17 cellular contexts compared by ENCODE assay signal in genomic region chr14:50605776-50606175, GRCh38. TPM values are rescaled to one million over a fixed set of nuclear protein-coding genes. Genes with fewer than 3 reads are reported as not detected.
DNase-seq lines count a peak whose midpoint lies in the region; ATAC-seq and TF ChIP-seq lines count a peak whose summit lies in the region.
"Had no signal": no experiment of that assay in that cellular context is flagged by ENCODE, and none has a peak within 500 bp of the region (broad histone marks: within the 10 kb centered on the region; RNA-seq: fewer than 3 reads in every experiment).

No MANE protein-coding gene starts in this region.

- no peaks in the 10 kb centered on the region for H3K4me1 Mint-ChIP-seq in activated naive CD4-positive, alpha-beta T cell treated with anti-CD3 and anti-CD28 coated beads for 36 hours (ENCODE audit: low read depth)

- H4K8ac ChIP-seq in IMR-90 (ENCODE audit: low read depth in 2 of 2, low read length in 2 of 2): no peak overlapping the region

- H3K4ac ChIP-seq in IMR-90 (ENCODE audit: low read depth, low read length): no peak overlapping the region

- H3K9me3 Mint-ChIP-seq in activated naive CD4-positive, alpha-beta T cell treated with anti-CD3 and anti-CD28 coated beads for 36 hours: no peaks in the 10 kb centered on the region
- H3K9me3 Mint-ChIP-seq: CD8-positive, alpha-beta T cell had no signal

- H3K4me1 ChIP-seq in IMR-90 (ENCODE audit: control insufficient read depth, insufficient read depth, low read length): peaks cover 1% of the 10 kb centered on the region; the same call in 1 of the 2 replicates

- no peak overlapping the region for H3K18ac ChIP-seq in IMR-90 (ENCODE audit: low read depth, low read length)

- no peak for TF ChIP-seq RAD21 in IMR-90 (IDR thresholded peaks at IDR 0.05; ENCODE audit: low read length)

- intact Hi-C loops in IMR-90 (cut with micrococcal nuclease): no loop called here
- intact Hi-C loops in activated naive CD4-positive, alpha-beta T cell treated with anti-CD3 and anti-CD28 coated beads for 36 hours (cut with micrococcal nuclease): no loop called here

- H2BK5ac ChIP-seq in IMR-90 (ENCODE audit: low read depth, low read length, poor library complexity, severe bottlenecking): no peak overlapping the region

- H2AFZ ChIP-seq in IMR-90 (replicated peaks; ENCODE audit: low read length, poor library complexity): no peak overlapping the region

- H3K27me3 Mint-ChIP-seq in activated naive CD4-positive, alpha-beta T cell treated with anti-CD3 and anti-CD28 coated beads for 36 hours (ENCODE audit: low read depth): no peaks in the 10 kb centered on the region

- no peaks in the 10 kb centered on the region for H3K27me3 ChIP-seq in IMR-90 (ENCODE audit: control insufficient read depth, insufficient read depth, low read length)
- no peaks in the 10 kb centered on the region for H3K27me3 ChIP-seq in brain microvascular endothelial cell (replicated peaks)

- H4K5ac ChIP-seq in IMR-90 (ENCODE audit: low read depth, low read length): no peak overlapping the region

- no peak overlapping the region for H2BK15ac ChIP-seq in IMR-90 (ENCODE audit: low read depth, low read length)

- peak; percentile 39 for DNase-seq in IMR-90
- peak; percentile 16 for DNase-seq in brain microvascular endothelial cell
- peak; percentile 45 for DNase-seq in glomerular endothelial cell (ENCODE audit: extremely low read depth, low read depth, low spot score)
- peak; percentile 56 for DNase-seq in retinal pigment epithelial cell (ENCODE audit: low read depth)
- no peak for DNase-seq in erythroblast (lab: John Stamatoyannopoulos, UW)
- DNase-seq in NCI-H510A (lab: John Stamatoyannopoulos, UW): no peak
- DNase-seq in activated CD4-positive, alpha-beta T cell treated with anti-CD3 and anti-CD28 coated beads, Interleukin-2, amount 50 U/mL, for 48 hours: no peak
- no peak for DNase-seq in activated naive CD4-positive, alpha-beta T cell treated with anti-CD3 and anti-CD28 coated beads for 36 hours
- DNase-seq: CD8-positive, alpha-beta T cell; HCEC 1CT; MV-4-11; NCI-H1436 treated with DMSO at 0.1 percent for 48 hours; NCI-H2081 treated with DMSO at 0.1 percent for 48 hours; NCI-H226; NCI-H69; NK-92 treated with Interleukin-12 subunit alpha and Interleukin-12 subunit beta, amount 100 ng/mL, for 24 hours; OCI-M1 had no signal

- dilution Hi-C loops in IMR-90 (cut with HindIII; ENCODE audit: low sequenced_read_pairs, unreplicated experiment): no loop called here

- no peak overlapping the region for H2AK9ac ChIP-seq in IMR-90 (replicated peaks; ENCODE audit: low read depth, low read length, poor library complexity)

- H3K27ac Mint-ChIP-seq in activated naive CD4-positive, alpha-beta T cell treated with anti-CD3 and anti-CD28 coated beads for 36 hours: no peak overlapping the region
- H3K27ac Mint-ChIP-seq: CD8-positive, alpha-beta T cell had no signal

- no peak overlapping the region for H3K27ac ChIP-seq in IMR-90 (ENCODE audit: insufficient read depth, low read length)
- H3K27ac ChIP-seq in brain microvascular endothelial cell: no peak overlapping the region

- no peak overlapping the region for H3K4me3 ChIP-seq in IMR-90 (ENCODE audit: insufficient read depth, low read depth, low read length)
- no peak overlapping the region for H3K4me3 ChIP-seq in brain microvascular endothelial cell (ENCODE audit: low read depth, low read length)
- H3K4me3 ChIP-seq in retinal pigment epithelial cell (ENCODE audit: low read length): no peak overlapping the region

- POLR2A ChIA-PET in IMR-90 (lab: Charles Lee; ENCODE audit: unreplicated experiment): no interaction called here

- H3K56ac ChIP-seq in IMR-90 (ENCODE audit: extremely low read depth, insufficient read depth, low read length): no peak overlapping the region

- no peak overlapping the region for H4K91ac ChIP-seq in IMR-90 (ENCODE audit: insufficient read depth, low read depth, low read length)

- no peak for ATAC-seq in IMR-90 (ENCODE audit: low read depth)
- ATAC-seq: CD8-positive, alpha-beta T cell had no signal

- no peak overlapping the region for H2BK120ac ChIP-seq in IMR-90 (ENCODE audit: low read depth, low read length)

- H3K9me3 ChIP-seq in IMR-90 (ENCODE audit: control insufficient read depth, insufficient read depth, low read length): no peaks in the 10 kb centered on the region

- H3K36me3 Mint-ChIP-seq in activated naive CD4-positive, alpha-beta T cell treated with anti-CD3 and anti-CD28 coated beads for 36 hours (ENCODE audit: low read depth): no peaks in the 10 kb centered on the region
- H3K36me3 Mint-ChIP-seq: CD8-positive, alpha-beta T cell had no signal

- no peak overlapping the region for H3K4me2 ChIP-seq in IMR-90 (ENCODE audit: low read depth, low read length)

- H3K23ac ChIP-seq in IMR-90 (ENCODE audit: low read depth, low read length): no peak overlapping the region

- no peak overlapping the region for H3K4me3 Mint-ChIP-seq in activated naive CD4-positive, alpha-beta T cell treated with anti-CD3 and anti-CD28 coated beads for 36 hours
- H3K4me3 Mint-ChIP-seq: CD8-positive, alpha-beta T cell had no signal

- H3K9ac ChIP-seq in IMR-90 (ENCODE audit: low read depth, low read length): no peak overlapping the region

- no peak overlapping the region for H2AK5ac ChIP-seq in IMR-90 (ENCODE audit: low read depth, low read length)

- in situ Hi-C loops in IMR-90 (cut with MboI; ENCODE audit: low sequenced_read_pairs): no loop called here
- in situ Hi-C loops in brain microvascular endothelial cell (cut with HindIII; ENCODE audit: low pct_ligation_motif_present, low sequenced_read_pairs): no loop called here

- TF ChIP-seq CTCF in IMR-90 (conservative IDR thresholded peaks at IDR 0.05; ENCODE audit: low read depth, low read length): no peak
- TF ChIP-seq CTCF in brain microvascular endothelial cell (IDR thresholded peaks at IDR 0.05; ENCODE audit: low read depth, low read length, missing control alignments): no peak
- no peak for TF ChIP-seq CTCF in retinal pigment epithelial cell (conservative IDR thresholded peaks at IDR 0.05; ENCODE audit: low read depth, low read length)

- H3K79me1 ChIP-seq in IMR-90 (ENCODE audit: low read depth in 1 of 2, low read length in 2 of 2): no peaks in the 10 kb centered on the region

- no TSS peak for BruUV-seq in IMR-90 (replicated peaks; lab: Mats Ljungman, UMichigan)

- TF ChIP-seq POLR2A in IMR-90 (IDR thresholded peaks at IDR 0.05; ENCODE audit: low read depth, low read length): no peak
- TF ChIP-seq POLR2A in erythroblast (IDR thresholded peaks at IDR 0.05; ENCODE audit: low read length): no peak

- H3K36me3 ChIP-seq in IMR-90 (ENCODE audit: control insufficient read depth, insufficient read depth, low read length): no peaks in the 10 kb centered on the region
- H3K36me3 ChIP-seq in brain microvascular endothelial cell (replicated peaks): no peaks in the 10 kb centered on the region

- CTCF ChIA-PET in IMR-90 (lab: Yijun Ruan, JAX): interaction anchor here (1.0 kb wide), 1 partner anchor 14 kb away, joined by 4 read pairs; no protein-coding TSS in a partner anchor
- CTCF ChIA-PET in activated naive CD4-positive, alpha-beta T cell treated with anti-CD3 and anti-CD28 coated beads for 36 hours (lab: Charles Lee): interaction anchor here (1.1 to 1.4 kb wide), 3 partner anchors 14 to 172 kb away, joined by 3 to 5 read pairs (median 3); no protein-coding TSS in a partner anchor

- no peaks in the 10 kb centered on the region for H4K20me1 ChIP-seq in IMR-90 (ENCODE audit: insufficient read depth, low read length)

- WGBS in IMR-90 (ENCODE audit: extremely low coverage in 2 of 2, insufficient read length in 1 of 2), 2 experiments: 0% methylated on average over 1 of the region's 1 CpG; no CpG with 5 or more reads in 1 of the 2 experiments

- no peak overlapping the region for H2BK20ac ChIP-seq in IMR-90 (ENCODE audit: low read depth, low read length)

- no peaks in the 10 kb centered on the region; the same call in 1 of the 2 replicates for H3K9me1 ChIP-seq in IMR-90 (ENCODE audit: insufficient read depth, low read length)

- no peak overlapping the region for H3K14ac ChIP-seq in IMR-90 (replicated peaks; ENCODE audit: low read depth, low read length)

TF ChIP-seq in IMR-90, 13 proteins besides CTCF, POLR2A, EP300 and RAD21 (continues in another document):
- TF ChIP-seq BHLHE40 (IDR thresholded peaks at IDR 0.05; ENCODE audit: low read depth, low read length) (no peak), CEBPB (IDR thresholded peaks at IDR 0.05; ENCODE audit: low read depth, low read length) (no peak), MXI1 (IDR thresholded peaks at IDR 0.05; ENCODE audit: borderline replicate concordance, low read depth, low read length) (no peak), RFX5 (IDR thresholded peaks at IDR 0.05; ENCODE audit: low read depth, low read length) (no peak), SMC3 (IDR thresholded peaks at IDR 0.05; ENCODE audit: low read depth, low read length) (no peak), ELK1 (IDR thresholded peaks at IDR 0.05; ENCODE audit: borderline replicate concordance, low read depth, low read length) (no peak), NFE2L2 (IDR thresholded peaks at IDR 0.05; ENCODE audit: low read depth, low read length) (no peak), RCOR1 (IDR thresholded peaks at IDR 0.05; ENCODE audit: insufficient replicate concordance, low read length) (no peak), MAFK (IDR thresholded peaks at IDR 0.05; ENCODE audit: low read depth, low read length) (no peak), MAZ (IDR thresholded peaks at IDR 0.05; ENCODE audit: borderline replicate concordance, low read depth, low read length) (no peak), CHD1 (IDR thresholded peaks at IDR 0.05; ENCODE audit: low read depth, low read length) (no peak)

RNA-seq across cellular contexts. Expression of gene ATL1, which starts 45.8 kb away (rescaled TPM):
- total RNA-seq in IMR-90 (2012; rRNA removed) (10.3 and 12.2 TPM in 2 replicates), glomerular endothelial cell (2.9 and 6.3 TPM in 2 replicates)
- polyA plus RNA-seq in IMR-90 (2012; rRNA removed): 5.3 and 6.0 TPM in 2 replicates
- 1.5 and 3.6 TPM in 2 replicates for polyA plus RNA-seq in IMR-90 (2012; cell fraction: cytosol; rRNA removed)
- polyA plus RNA-seq in IMR-90 (2012; cell fraction: nucleus; rRNA removed; ENCODE audit: low replicate concordance): 2.4 and 3.9 TPM in 2 replicates
- total RNA-seq in activated naive CD4-positive, alpha-beta T cell treated with anti-CD3 and anti-CD28 coated beads for 36 hours: 1 to 10 TPM in 1 of 2 experiments, not detected in 1; 1.0 TPM

Comparison
In these comparisons a context has a peak if more than half of its experiments do, and no peak if none do; other contexts are left out.
1. DNase-seq: peak in IMR-90 (single experiment), brain microvascular endothelial cell (single experiment), glomerular endothelial cell (single experiment) and retinal pigment epithelial cell (single experiment); none in erythroblast (0 of 2), NCI-H510A (single experiment), activated CD4-positive, alpha-beta T cell treated with anti-CD3 and anti-CD28 coated beads, Interleukin-2, amount 50 U/mL, for 48 hours (0 of 2) and activated naive CD4-positive, alpha-beta T cell treated with anti-CD3 and anti-CD28 coated beads for 36 hours (single experiment).